Comparison of ENCODE assay signal across 1 cellular context in genomic region chr3:25661694-25662455, GRCh38.
TF ChIP-seq lines count a peak whose summit lies in the region.

No MANE protein-coding gene starts in this region.

TF ChIP-seq in GM12878, 131 proteins besides CTCF, POLR2A, EP300 and RAD21 (continued from another document):
- TF ChIP-seq, protein P1, sequence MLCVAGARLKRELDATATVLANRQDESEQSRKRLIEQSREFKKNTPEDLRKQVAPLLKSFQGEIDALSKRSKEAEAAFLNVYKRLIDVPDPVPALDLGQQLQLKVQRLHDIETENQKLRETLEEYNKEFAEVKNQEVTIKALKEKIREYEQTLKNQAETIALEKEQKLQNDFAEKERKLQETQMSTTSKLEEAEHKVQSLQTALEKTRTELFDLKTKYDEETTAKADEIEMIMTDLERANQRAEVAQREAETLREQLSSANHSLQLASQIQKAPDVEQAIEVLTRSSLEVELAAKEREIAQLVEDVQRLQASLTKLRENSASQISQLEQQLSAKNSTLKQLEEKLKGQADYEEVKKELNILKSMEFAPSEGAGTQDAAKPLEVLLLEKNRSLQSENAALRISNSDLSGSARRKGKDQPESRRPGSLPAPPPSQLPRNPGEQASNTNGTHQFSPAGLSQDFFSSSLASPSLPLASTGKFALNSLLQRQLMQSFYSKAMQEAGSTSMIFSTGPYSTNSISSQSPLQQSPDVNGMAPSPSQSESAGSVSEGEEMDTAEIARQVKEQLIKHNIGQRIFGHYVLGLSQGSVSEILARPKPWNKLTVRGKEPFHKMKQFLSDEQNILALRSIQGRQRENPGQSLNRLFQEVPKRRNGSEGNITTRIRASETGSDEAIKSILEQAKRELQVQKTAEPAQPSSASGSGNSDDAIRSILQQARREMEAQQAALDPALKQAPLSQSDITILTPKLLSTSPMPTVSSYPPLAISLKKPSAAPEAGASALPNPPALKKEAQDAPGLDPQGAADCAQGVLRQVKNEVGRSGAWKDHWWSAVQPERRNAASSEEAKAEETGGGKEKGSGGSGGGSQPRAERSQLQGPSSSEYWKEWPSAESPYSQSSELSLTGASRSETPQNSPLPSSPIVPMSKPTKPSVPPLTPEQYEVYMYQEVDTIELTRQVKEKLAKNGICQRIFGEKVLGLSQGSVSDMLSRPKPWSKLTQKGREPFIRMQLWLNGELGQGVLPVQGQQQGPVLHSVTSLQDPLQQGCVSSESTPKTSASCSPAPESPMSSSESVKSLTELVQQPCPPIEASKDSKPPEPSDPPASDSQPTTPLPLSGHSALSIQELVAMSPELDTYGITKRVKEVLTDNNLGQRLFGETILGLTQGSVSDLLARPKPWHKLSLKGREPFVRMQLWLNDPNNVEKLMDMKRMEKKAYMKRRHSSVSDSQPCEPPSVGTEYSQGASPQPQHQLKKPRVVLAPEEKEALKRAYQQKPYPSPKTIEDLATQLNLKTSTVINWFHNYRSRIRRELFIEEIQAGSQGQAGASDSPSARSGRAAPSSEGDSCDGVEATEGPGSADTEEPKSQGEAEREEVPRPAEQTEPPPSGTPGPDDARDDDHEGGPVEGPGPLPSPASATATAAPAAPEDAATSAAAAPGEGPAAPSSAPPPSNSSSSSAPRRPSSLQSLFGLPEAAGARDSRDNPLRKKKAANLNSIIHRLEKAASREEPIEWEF (IDR thresholded peaks at IDR 0.05; ENCODE audit: insufficient replicate concordance, low read depth, low read length) = peak; percentile 31
